In genomic region chr21:44267655-44268142, GRCh38 we compare ENCODE assay signal across 9 cellular contexts. TPM values are rescaled to one million over a fixed set of nuclear protein-coding genes. Genes with fewer than 3 reads are reported as not detected.
DNase-seq lines count a peak whose midpoint lies in the region; ATAC-seq and TF ChIP-seq lines count a peak whose summit lies in the region.
"Had no signal": no experiment of that assay in that cellular context is flagged by ENCODE, and none has a peak within 500 bp of the region (broad histone marks: within the 10 kb centered on the region; RNA-seq: fewer than 3 reads in every experiment).

No MANE protein-coding gene starts in this region.

- H3K4me2 ChIP-seq in MM.1S (ENCODE audit: low read depth, low read length): peak overlapping the region; percentile 31; the same call in 1 of the 2 replicates

- H3K27ac Mint-ChIP-seq in activated CD8-positive, alpha-beta T cell treated with anti-CD3 and anti-CD28 coated beads, Interleukin-2, amount 10 ng/mL, durations not matched to agents 7 days and 5 days: no peak overlapping the region

- no peak overlapping the region for H3K4me3 Mint-ChIP-seq in activated CD8-positive, alpha-beta T cell treated with anti-CD3 and anti-CD28 coated beads, Interleukin-2, amount 10 ng/mL, durations not matched to agents 7 days and 5 days

- H4K20me1 ChIP-seq in MM.1S (ENCODE audit: insufficient read depth, low read length): no peaks in the 10 kb centered on the region

- TF ChIP-seq CTCF in GM10248 (IDR thresholded peaks at IDR 0.05; ENCODE audit: control extremely low read depth, extremely low read depth, low read depth, missing control alignments): peak; percentile 35
- TF ChIP-seq CTCF in MM.1S (IDR thresholded peaks at IDR 0.05; ENCODE audit: low read length): peak; percentile 87
- no peak for TF ChIP-seq CTCF in mucosa of descending colon (IDR thresholded peaks at IDR 0.05)

- DNase-seq in GM10248 (ENCODE audit: extremely low spot score): no peak
- peak; percentile 88 for DNase-seq in MM.1S
- DNase-seq in activated CD8-positive, alpha-beta T cell treated with anti-CD3 and anti-CD28 coated beads, Interleukin-2, amount 10 ng/mL, durations not matched to agents 7 days and 5 days: no peak
- DNase-seq in mucosa of descending colon: peak in 1 of 3 donors; percentile 44
- no peak for DNase-seq in EL
- no peak for DNase-seq in 8988T
- DNase-seq: NCI-H1417 had no signal

- CTCF ChIA-PET in GM10248 (lab: Yijun Ruan, JAX): interaction anchor here (1.4 to 4.1 kb wide), 5 partner anchors 9 to 34 kb away, joined by 4 to 19 read pairs (median 7); no protein-coding TSS in a partner anchor
- CTCF ChIA-PET in activated CD8-positive, alpha-beta T cell treated with anti-CD3 and anti-CD28 coated beads, Interleukin-2, amount 10 ng/mL, durations not matched to agents 7 days and 5 days (lab: Charles Lee): interaction anchor here (1.0 to 1.9 kb wide), 2 partner anchors 30 kb away, joined by 3 to 11 read pairs; no protein-coding TSS in a partner anchor

- H3K27ac ChIP-seq in MM.1S (ENCODE audit: low read length): no peak overlapping the region

- no peaks in the 10 kb centered on the region for H3K4me1 Mint-ChIP-seq in activated CD8-positive, alpha-beta T cell treated with anti-CD3 and anti-CD28 coated beads, Interleukin-2, amount 10 ng/mL, durations not matched to agents 7 days and 5 days (ENCODE audit: low read depth)

- H3K9me3 ChIP-seq in MM.1S (replicated peaks; ENCODE audit: insufficient read depth, low read length): no peaks in the 10 kb centered on the region
- H3K9me3 ChIP-seq in mucosa of descending colon: no peaks in the 10 kb centered on the region

- H3K36me3 ChIP-seq in MM.1S (replicated peaks; ENCODE audit: insufficient read depth, low read length) (no peaks in the 10 kb centered on the region), mucosa of descending colon (ENCODE audit: low read depth) (no peaks in the 10 kb centered on the region)

- POLR2A ChIA-PET in GM10248 (lab: Yijun Ruan, JAX): no interaction called here
- POLR2A ChIA-PET in activated CD8-positive, alpha-beta T cell treated with anti-CD3 and anti-CD28 coated beads, Interleukin-2, amount 10 ng/mL, durations not matched to agents 7 days and 5 days (lab: Charles Lee): no interaction called here

- no peak overlapping the region for H3K9ac ChIP-seq in MM.1S (ENCODE audit: low read length)

- H3K4me3 ChIP-seq in MM.1S (ENCODE audit: low read length): no peak overlapping the region
- H3K4me3 ChIP-seq in mucosa of descending colon: no peak overlapping the region

- peaks cover 2% of the 10 kb centered on the region for H3K27me3 Mint-ChIP-seq in activated CD8-positive, alpha-beta T cell treated with anti-CD3 and anti-CD28 coated beads, Interleukin-2, amount 10 ng/mL, durations not matched to agents 7 days and 5 days (ENCODE audit: low read depth)

- no peaks in the 10 kb centered on the region for H3K9me2 ChIP-seq in MM.1S (replicated peaks; ENCODE audit: insufficient read depth, low read length)

- no peaks in the 10 kb centered on the region for H3F3A ChIP-seq in MM.1S (ENCODE audit: insufficient read depth, low read length)

- intact Hi-C loops in mucosa of descending colon (cut with DNase I, micrococcal nuclease): no loop called here

- ATAC-seq in activated CD8-positive, alpha-beta T cell treated with anti-CD3 and anti-CD28 coated beads, Interleukin-2, amount 10 ng/mL, durations not matched to agents 7 days and 5 days: peak; percentile 27
- ATAC-seq in mucosa of descending colon (peak; percentile 40), GM21576 (IDR thresholded peaks at IDR 0.05; ENCODE audit: unreplicated experiment) (no peak), HG02571 (IDR thresholded peaks at IDR 0.05; ENCODE audit: unreplicated experiment) (no peak)

- no peaks in the 10 kb centered on the region for H3K79me2 ChIP-seq in MM.1S (ENCODE audit: low read length)

- no peaks in the 10 kb centered on the region for H3K36me3 Mint-ChIP-seq in activated CD8-positive, alpha-beta T cell treated with anti-CD3 and anti-CD28 coated beads, Interleukin-2, amount 10 ng/mL, durations not matched to agents 7 days and 5 days (ENCODE audit: low read depth)

- peak overlapping the region; percentile 11 for H2AFZ ChIP-seq in MM.1S (ENCODE audit: low read length)

- peaks cover 19% of the 10 kb centered on the region for H3K27me3 ChIP-seq in MM.1S (replicated peaks; ENCODE audit: insufficient read depth, low read length)

- H3K9me3 Mint-ChIP-seq in activated CD8-positive, alpha-beta T cell treated with anti-CD3 and anti-CD28 coated beads, Interleukin-2, amount 10 ng/mL, durations not matched to agents 7 days and 5 days (ENCODE audit: insufficient read depth): no peaks in the 10 kb centered on the region

- H3K4me1 ChIP-seq in MM.1S (ENCODE audit: low read length) (no peaks in the 10 kb centered on the region), mucosa of descending colon (ENCODE audit: low read depth) (no peaks in the 10 kb centered on the region)

RNA-seq across cellular contexts. Expression of gene DNMT3L, which starts 6.0 kb away (rescaled TPM):
- total RNA-seq in activated CD8-positive, alpha-beta T cell treated with anti-CD3 and anti-CD28 coated beads, Interleukin-2, amount 10 ng/mL, durations not matched to agents 7 days and 5 days: not detected
- total RNA-seq in mucosa of descending colon: not detected

RNA-seq across cellular contexts. Expression of gene AIRE, which starts 18.0 kb away (rescaled TPM):
- not detected for total RNA-seq in activated CD8-positive, alpha-beta T cell treated with anti-CD3 and anti-CD28 coated beads, Interleukin-2, amount 10 ng/mL, durations not matched to agents 7 days and 5 days
- total RNA-seq in mucosa of descending colon: under 1 TPM in 2 of 3 donors, not detected in 1; 0.12 to 0.16 TPM

RNA-seq across cellular contexts. Expression of gene ICOSLG, which starts 27.0 kb away (rescaled TPM):
- 1 to 10 TPM; 1.8 to 2.0 TPM for total RNA-seq in activated CD8-positive, alpha-beta T cell treated with anti-CD3 and anti-CD28 coated beads, Interleukin-2, amount 10 ng/mL, durations not matched to agents 7 days and 5 days
- 1 to 10 TPM; 3.0 to 8.5 (median 6.0) TPM for total RNA-seq in mucosa of descending colon

RNA-seq across cellular contexts. Expression of gene PFKL, which starts 32.2 kb away (rescaled TPM):
- total RNA-seq in activated CD8-positive, alpha-beta T cell treated with anti-CD3 and anti-CD28 coated beads, Interleukin-2, amount 10 ng/mL, durations not matched to agents 7 days and 5 days: 100 to 1,000 TPM; 191 to 199 TPM
- total RNA-seq in mucosa of descending colon: 100 to 1,000 TPM; 150 to 299 (median 237) TPM

Comparison
In these comparisons a context has a peak if more than half of its experiments do, and no peak if none do; other contexts are left out.
1. ATAC-seq: peak in activated CD8-positive, alpha-beta T cell treated with anti-CD3 and anti-CD28 coated beads, Interleukin-2, amount 10 ng/mL, durations not matched to agents 7 days and 5 days (single experiment) and mucosa of descending colon (single experiment); none in GM21576 (single experiment) and HG02571 (single experiment).